ENCODE assay signal across 8 cellular contexts in genomic region chr2:100818606-100819364, GRCh38. TPM values are rescaled to one million over a fixed set of nuclear protein-coding genes. Genes with fewer than 3 reads are reported as not detected.
DNase-seq lines count a peak whose midpoint lies in the region; ATAC-seq and TF ChIP-seq lines count a peak whose summit lies in the region.

No MANE protein-coding gene starts in this region.

- peaks cover 0 to 2% (median 0%) of the 10 kb centered on the region in 7 donors for H3K9me3 Mint-ChIP-seq in CD4-positive, CD25-positive, alpha-beta regulatory T cell

- H3K27me3 Mint-ChIP-seq in CD4-positive, CD25-positive, alpha-beta regulatory T cell: peaks cover 67% of the 10 kb centered on the region

- no peak for DNase-seq in CD4-positive, CD25-positive, alpha-beta regulatory T cell
- DNase-seq in LHCN-M2 (ENCODE audit: low read depth) (peak; percentile 71), amniotic stem cell (lab: John Stamatoyannopoulos, UW) (peak; percentile 35), heart right ventricle (peak; percentile 67 to 69), posterior vena cava (ENCODE audit: low spot score) (peak; percentile 87), AML-193 (lab: John Stamatoyannopoulos, UW) (no peak), DMS79 treated with DMSO at 0.1 percent for 48 hours (lab: John Stamatoyannopoulos, UW) (no peak)

- H3K27ac Mint-ChIP-seq in CD4-positive, CD25-positive, alpha-beta regulatory T cell: no peak overlapping the region

- no peaks in the 10 kb centered on the region for H3K9me3 ChIP-seq in CD4-positive, CD25-positive, alpha-beta regulatory T cell (ENCODE audit: control insufficient read depth in 2 of 2, low read length in 2 of 2)
- H3K9me3 ChIP-seq in heart right ventricle: no peaks in the 10 kb centered on the region

- peak in 6 of 9 donors; percentile 17 to 46 (median 34) for TF ChIP-seq CTCF in heart right ventricle (IDR thresholded peaks at IDR 0.05)

- no peaks in the 10 kb centered on the region for H3K36me3 Mint-ChIP-seq in CD4-positive, CD25-positive, alpha-beta regulatory T cell

- H3K27me3 ChIP-seq in CD4-positive, CD25-positive, alpha-beta regulatory T cell (ENCODE audit: control insufficient read depth, insufficient read depth, low read length): peaks cover 32% of the 10 kb centered on the region
- peaks cover 0 to 63% (median 0%) of the 10 kb centered on the region in 7 donors for H3K27me3 ChIP-seq in heart right ventricle

- intact Hi-C loops in heart right ventricle (cut with DNase I): loop anchor here in 5 of 10 donors (5.0 to 10.0 kb wide), 4 partner anchors 71 to 204 kb away; no protein-coding TSS in a partner anchor
- intact Hi-C loops in posterior vena cava (cut with DNase I): loop anchor here (5.0 to 10.0 kb wide), 4 partner anchors 51 to 164 kb away; no protein-coding TSS in a partner anchor

- H3K36me3 ChIP-seq in CD4-positive, CD25-positive, alpha-beta regulatory T cell (ENCODE audit: control insufficient read depth, insufficient read depth, low read length): no peaks in the 10 kb centered on the region
- no peaks in the 10 kb centered on the region for H3K36me3 ChIP-seq in heart right ventricle

- peak overlapping the region in 3 of 4 donors; percentile 45 to 59 (median 49) for H3K4me3 Mint-ChIP-seq in CD4-positive, CD25-positive, alpha-beta regulatory T cell

- no peak overlapping the region for H3K4me3 ChIP-seq in CD4-positive, CD25-positive, alpha-beta regulatory T cell (ENCODE audit: low read depth, low read length)
- H3K4me3 ChIP-seq in heart right ventricle: peak overlapping the region; percentile 65 to 91 (median 80)

- peaks cover 0 to 17% (median 4%) of the 10 kb centered on the region in 4 donors for H3K4me1 Mint-ChIP-seq in CD4-positive, CD25-positive, alpha-beta regulatory T cell

- H3K27ac ChIP-seq in CD4-positive, CD25-positive, alpha-beta regulatory T cell (ENCODE audit: insufficient read depth, low read length, poor library complexity, severe bottlenecking): no peak overlapping the region
- peak overlapping the region; percentile 84 to 98 (median 92) for H3K27ac ChIP-seq in heart right ventricle

- 0 to 1% methylated on average over 44 to 50 of the region's 50 CpGs for WGBS in heart right ventricle, 2 donors

- H3K4me1 ChIP-seq in CD4-positive, CD25-positive, alpha-beta regulatory T cell (ENCODE audit: control insufficient read depth, insufficient read depth, low read length, poor library complexity, severe bottlenecking): peaks cover 9% of the 10 kb centered on the region
- H3K4me1 ChIP-seq in heart right ventricle: peaks cover 7 to 76% (median 38%) of the 10 kb centered on the region in 9 donors

- ATAC-seq in CD4-positive, CD25-positive, alpha-beta regulatory T cell (ENCODE audit: low read depth in 2 of 2): no peak
- peak; percentile 67 to 87 (median 74) for ATAC-seq in heart right ventricle
- no peak for ATAC-seq in HG03565 (IDR thresholded peaks at IDR 0.05; ENCODE audit: unreplicated experiment)

RNA-seq across cellular contexts. Expression of gene NPAS2, which starts 1.2 kb away (rescaled TPM):
- 0.54 TPM for total RNA-seq in CD4-positive, CD25-positive, alpha-beta regulatory T cell
- under 1 TPM in 3 of 4 donors, not detected in 1; 0.22 to 0.72 (median 0.53) TPM for polyA plus RNA-seq in CD4-positive, CD25-positive, alpha-beta regulatory T cell
- total RNA-seq in LHCN-M2 (2014; rRNA removed) (12.4 and 13.0 TPM in 2 replicates), heart right ventricle (10 to 100 TPM; 33.8 to 48.4 (median 41.2) TPM), posterior vena cava (10 to 100 TPM; 30.1 to 56.9 TPM)
- 16.5 TPM for polyA plus RNA-seq in LHCN-M2 (2012)
- polyA plus RNA-seq in heart right ventricle: 10 to 100 TPM; 32.1 to 70.1 TPM

Comparison
In these comparisons a context has a peak if more than half of its experiments do, and no peak if none do; other contexts are left out.
1. ATAC-seq: peak in heart right ventricle (8 of 8); none in CD4-positive, CD25-positive, alpha-beta regulatory T cell (0 of 2) and HG03565 (single experiment).
2. DNase-seq: peak in LHCN-M2 (single experiment), amniotic stem cell (single experiment), heart right ventricle (2 of 2) and posterior vena cava (single experiment); none in CD4-positive, CD25-positive, alpha-beta regulatory T cell (0 of 3), AML-193 (0 of 2) and DMS79 treated with DMSO at 0.1 percent for 48 hours (single experiment).